Comparison of ENCODE assay signal across 27 cellular contexts in the genomic region with DNA sequence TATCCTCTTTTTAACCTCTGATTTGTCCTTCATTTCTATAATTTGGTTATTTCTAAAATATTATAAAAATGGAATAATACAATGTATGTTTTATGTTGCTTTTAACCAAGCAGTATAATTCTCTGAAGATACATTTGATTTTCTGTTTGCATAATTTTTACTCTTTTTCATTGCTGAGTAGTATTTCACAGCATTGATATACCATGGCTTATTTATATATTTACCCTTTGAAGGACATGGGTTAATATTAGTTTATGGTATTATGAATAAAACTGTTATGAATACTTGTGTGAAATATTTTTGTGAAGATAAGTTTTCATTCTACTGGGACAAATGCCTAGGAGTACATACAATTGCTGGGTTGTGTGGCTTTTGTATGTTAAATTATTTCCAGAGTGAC.
DNase-seq lines count a peak whose midpoint lies in the region; ATAC-seq and TF ChIP-seq lines count a peak whose summit lies in the region.
"Had no signal": no experiment of that assay in that cellular context is flagged by ENCODE, and none has a peak within 500 bp of the region (broad histone marks: within the 10 kb centered on the region; RNA-seq: fewer than 3 reads in every experiment).

No MANE protein-coding gene starts in this region.

- no peak overlapping the region for H3K9ac ChIP-seq in SK-N-SH
- H3K9ac ChIP-seq: BLaER1; BLaER1 treated with 17β-estradiol and CSF1 and Interleukin-3, amounts not matched to agents 10 nM and 100 nM had no signal

- no peak overlapping the region; a peak in 1 of 4 replicates for H3K27ac ChIP-seq in SK-N-SH (ENCODE audit: low read depth in 2 of 2, low read length in 1 of 2)
- H3K27ac ChIP-seq: 22Rv1; A549; BLaER1; BLaER1 treated with 17β-estradiol and CSF1 and Interleukin-3, amounts not matched to agents 10 nM and 100 nM; C4-2B had no signal

- no peaks in the 10 kb centered on the region for H3K36me3 ChIP-seq in SK-N-SH (replicated peaks in 1 of 2; ENCODE audit: control insufficient read depth in 1 of 2, insufficient read depth in 2 of 2, low read length in 1 of 2)
- H3K36me3 ChIP-seq: BE2C; BLaER1; BLaER1 treated with 17β-estradiol and CSF1 and Interleukin-3, amounts not matched to agents 10 nM and 100 nM had no signal

- no peaks in the 10 kb centered on the region for H3K9me3 ChIP-seq in SK-N-SH
- H3K9me3 ChIP-seq: A549; BE2C; BLaER1; BLaER1 treated with 17β-estradiol and CSF1 and Interleukin-3, amounts not matched to agents 10 nM and 100 nM; Caco-2 had no signal

- TF ChIP-seq EP300 in SK-N-SH (IDR thresholded peaks at IDR 0.05; ENCODE audit: borderline replicate concordance in 1 of 2, low read depth in 1 of 2, low read length in 1 of 2) = no peak

- 0 out of 2 replicates have a peak, but pooled peaks cover 3% of the 10 kb centered on the region for H3K9me2 ChIP-seq in SK-N-SH

- POLR2A ChIA-PET in SK-N-SH (lab: Yijun Ruan, JAX) = no interaction called here

- no peaks in the 10 kb centered on the region for H3K27me3 ChIP-seq in SK-N-SH (ENCODE audit: insufficient read depth)
- H3K27me3 ChIP-seq: BE2C; BLaER1; BLaER1 treated with 17β-estradiol and CSF1 and Interleukin-3, amounts not matched to agents 10 nM and 100 nM had no signal

- H3K4me3 ChIP-seq in SK-N-SH (ENCODE audit: low read depth in 2 of 2, low read length in 1 of 2) = no peak overlapping the region
- H3K4me3 ChIP-seq: A549; BLaER1; BLaER1 treated with 17β-estradiol and CSF1 and Interleukin-3, amounts not matched to agents 10 nM and 100 nM had no signal

- H3F3A ChIP-seq in SK-N-SH (replicated peaks; ENCODE audit: insufficient read depth) = no peaks in the 10 kb centered on the region

- ATAC-seq in SK-N-SH treated with all-trans-retinoic acid at 6 μM for 48 hours = no peak
- ATAC-seq: A549; CD8-positive, alpha-beta T cell had no signal

- DNase-seq in SK-N-SH = no peak
- DNase-seq: 8988T; ACHN; AML-193; BE2C; C1 segment of cervical spinal cord; Caco-2; Calu3; CD4-positive, alpha-beta memory T cell; CD4-positive, alpha-beta T cell; CD4-positive, CD25-positive, alpha-beta regulatory T cell; CD8-positive, alpha-beta memory T cell; CD8-positive, alpha-beta T cell; COR-L47; DMS 273 treated with DMSO at 0.1 percent for 48 hours; DMS153; DMS53; DMS79; DMS79 treated with DMSO at 0.1 percent for 48 hours; DND-41; EL had no signal

- no peaks in the 10 kb centered on the region for H3K79me2 ChIP-seq in SK-N-SH (ENCODE audit: insufficient read depth)

- no peak overlapping the region for H2AFZ ChIP-seq in SK-N-SH (ENCODE audit: low read depth)

- no peak overlapping the region for H3K4me2 ChIP-seq in SK-N-SH
- H3K4me2 ChIP-seq: A549; BLaER1; BLaER1 treated with 17β-estradiol and CSF1 and Interleukin-3, amounts not matched to agents 10 nM and 100 nM had no signal

- H4K20me1 ChIP-seq in SK-N-SH (ENCODE audit: insufficient read depth) = no peaks in the 10 kb centered on the region
- H4K20me1 ChIP-seq: BLaER1; BLaER1 treated with 17β-estradiol and CSF1 and Interleukin-3, amounts not matched to agents 10 nM and 100 nM had no signal

- no peak for TF ChIP-seq CTCF in SK-N-SH (IDR thresholded peaks at IDR 0.05)

- CTCF ChIA-PET in SK-N-SH (lab: Yijun Ruan, JAX) = no interaction called here

- TF ChIP-seq RAD21 in SK-N-SH (IDR thresholded peaks at IDR 0.05; ENCODE audit: low read length) = no peak

- H3K4me1 ChIP-seq in SK-N-SH (ENCODE audit: control insufficient read depth in 1 of 2, insufficient read depth in 2 of 2, low read depth in 1 of 2, low read length in 1 of 2) = no peaks in the 10 kb centered on the region
- H3K4me1 ChIP-seq: A549; BE2C; BLaER1; BLaER1 treated with 17β-estradiol and CSF1 and Interleukin-3, amounts not matched to agents 10 nM and 100 nM; Caco-2 had no signal

TF ChIP-seq in SK-N-SH treated with all-trans-retinoic acid at 6 μM for 48 hours, 23 proteins besides CTCF, POLR2A, EP300 and RAD21:
- TF ChIP-seq ZC3H10 (CRISPR knock-in tag; IDR thresholded peaks at IDR 0.05) = no peak
- peak; percentile 97 for TF ChIP-seq ZNF8 (CRISPR knock-in tag; IDR thresholded peaks at IDR 0.05)
- no peak for TF ChIP-seq ARNTL (CRISPR knock-in tag; IDR thresholded peaks at IDR 0.05; ENCODE audit: borderline replicate concordance, low read depth)
- TF ChIP-seq PATZ1 (CRISPR knock-in tag; IDR thresholded peaks at IDR 0.05; ENCODE audit: borderline replicate concordance) = no peak
- TF ChIP-seq TCF4 (CRISPR knock-in tag; IDR thresholded peaks at IDR 0.05; ENCODE audit: borderline replicate concordance) = no peak
- TF ChIP-seq ZFP30 (CRISPR knock-in tag; IDR thresholded peaks at IDR 0.05) = no peak
- TF ChIP-seq ESRRG (CRISPR knock-in tag; IDR thresholded peaks at IDR 0.05) = no peak

TF ChIP-seq in SK-N-SH, 30 proteins besides CTCF, POLR2A, EP300 and RAD21:
- no peak for TF ChIP-seq RCOR1 (IDR thresholded peaks at IDR 0.05; ENCODE audit: low read length)
- TF ChIP-seq ELF1 (IDR thresholded peaks at IDR 0.05) = no peak
- TF ChIP-seq, protein P1, sequence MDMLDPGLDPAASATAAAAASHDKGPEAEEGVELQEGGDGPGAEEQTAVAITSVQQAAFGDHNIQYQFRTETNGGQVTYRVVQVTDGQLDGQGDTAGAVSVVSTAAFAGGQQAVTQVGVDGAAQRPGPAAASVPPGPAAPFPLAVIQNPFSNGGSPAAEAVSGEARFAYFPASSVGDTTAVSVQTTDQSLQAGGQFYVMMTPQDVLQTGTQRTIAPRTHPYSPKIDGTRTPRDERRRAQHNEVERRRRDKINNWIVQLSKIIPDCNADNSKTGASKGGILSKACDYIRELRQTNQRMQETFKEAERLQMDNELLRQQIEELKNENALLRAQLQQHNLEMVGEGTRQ (IDR thresholded peaks at IDR 0.05; ENCODE audit: borderline replicate concordance, low read depth, low read length) = no peak
- TF ChIP-seq YY1 (IDR thresholded peaks at IDR 0.05; ENCODE audit: low read depth) = no peak
- TF ChIP-seq GABPA (IDR thresholded peaks at IDR 0.05; ENCODE audit: low read depth) = no peak
- TF ChIP-seq SIN3A (IDR thresholded peaks at IDR 0.05; ENCODE audit: borderline replicate concordance, low read depth, low read length) = no peak
- no peak for TF ChIP-seq REST (IDR thresholded peaks at IDR 0.05; ENCODE audit: low read depth, low read length)
- TF ChIP-seq JUND (IDR thresholded peaks at IDR 0.05) = no peak
- no peak for TF ChIP-seq SMC3 (IDR thresholded peaks at IDR 0.05; ENCODE audit: low read depth, low read length)
- TF ChIP-seq FOXM1 (IDR thresholded peaks at IDR 0.05; ENCODE audit: low read depth) = no peak
- TF ChIP-seq FOXJ3 (CRISPR knock-in tag; IDR thresholded peaks at IDR 0.05) = no peak
- no peak for TF ChIP-seq MXI1 (IDR thresholded peaks at IDR 0.05; ENCODE audit: low read depth, low read length)
- TF ChIP-seq ZBTB33 (IDR thresholded peaks at IDR 0.05; ENCODE audit: borderline replicate concordance, low read depth) = no peak
